ENCODE assay signal across 1 cellular context in the genomic region with DNA sequence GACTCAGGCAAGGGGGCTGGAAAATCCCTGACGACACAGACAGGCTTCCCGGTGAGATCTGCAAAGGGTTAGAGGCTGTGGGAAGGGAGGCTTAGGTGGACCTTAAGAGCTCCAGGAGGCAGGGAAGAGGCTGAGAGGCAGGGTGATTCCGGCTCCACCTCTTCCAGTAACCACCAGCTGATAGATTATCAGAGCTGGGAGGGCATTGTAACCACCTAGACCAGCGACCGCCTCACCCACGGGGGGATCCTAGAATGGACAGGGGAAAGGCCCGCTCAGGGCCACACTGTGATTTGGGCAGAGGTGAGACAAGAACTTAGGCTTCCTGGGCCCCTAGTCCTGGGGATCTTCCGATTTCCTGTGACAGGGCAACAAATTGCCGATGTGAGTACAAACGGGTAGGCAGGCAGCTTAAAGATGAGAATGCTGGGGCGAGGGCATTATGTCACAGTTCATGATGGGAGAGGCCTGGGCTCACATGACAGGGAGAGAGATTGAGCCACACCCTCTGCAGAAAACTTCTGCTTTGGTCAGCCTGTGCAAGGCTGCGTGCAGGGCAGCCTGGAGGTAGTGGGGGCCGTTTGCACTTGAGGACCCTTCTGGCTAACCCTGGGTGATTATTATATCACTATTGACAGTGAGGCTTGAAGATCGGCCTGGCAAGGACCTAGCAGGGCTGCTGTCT.
A peak's percentile ranks its signal among the peaks of the same experiment; 100 is the strongest.
TF ChIP-seq lines count a peak whose summit lies in the region.

No MANE protein-coding gene starts in this region.

TF ChIP-seq in K562, 482 proteins besides CTCF, POLR2A, EP300 and RAD21 (continued from another document):
- TF ChIP-seq CTBP1 (IDR thresholded peaks at IDR 0.05; ENCODE audit: borderline replicate concordance) (peak; percentile 44; the same call in 1 of the 2 replicates), RAD51 (IDR thresholded peaks at IDR 0.05; ENCODE audit: borderline replicate concordance, low read depth) (0 out of 2 replicates have a peak, but pooled peaks have one; percentile 25), ARID3B (CRISPR knock-in tag; IDR thresholded peaks at IDR 0.05; ENCODE audit: borderline replicate concordance) (no peak), NFE2 (IDR thresholded peaks at IDR 0.05; ENCODE audit: low read depth) (no peak), USF1 (CRISPR knock-in tag; IDR thresholded peaks at IDR 0.05) (peak; percentile 76), ZFX (CRISPR knock-in tag; IDR thresholded peaks at IDR 0.05) (0 out of 2 replicates have a peak, but pooled peaks have one; percentile 25), KDM5B (IDR thresholded peaks at IDR 0.05; ENCODE audit: insufficient replicate concordance, low read depth, low read length) (no peak), SOX6 (IDR thresholded peaks at IDR 0.05) (no peak), ATF1 (CRISPR knock-in tag; IDR thresholded peaks at IDR 0.05) (no peak), ATF1 (tag; IDR thresholded peaks at IDR 0.05) (peak; percentile 43; the same call in 1 of the 2 replicates), BHLHE40 (IDR thresholded peaks at IDR 0.05; ENCODE audit: low read length) (peak; percentile 73)
- TF ChIP-seq, protein P1, sequence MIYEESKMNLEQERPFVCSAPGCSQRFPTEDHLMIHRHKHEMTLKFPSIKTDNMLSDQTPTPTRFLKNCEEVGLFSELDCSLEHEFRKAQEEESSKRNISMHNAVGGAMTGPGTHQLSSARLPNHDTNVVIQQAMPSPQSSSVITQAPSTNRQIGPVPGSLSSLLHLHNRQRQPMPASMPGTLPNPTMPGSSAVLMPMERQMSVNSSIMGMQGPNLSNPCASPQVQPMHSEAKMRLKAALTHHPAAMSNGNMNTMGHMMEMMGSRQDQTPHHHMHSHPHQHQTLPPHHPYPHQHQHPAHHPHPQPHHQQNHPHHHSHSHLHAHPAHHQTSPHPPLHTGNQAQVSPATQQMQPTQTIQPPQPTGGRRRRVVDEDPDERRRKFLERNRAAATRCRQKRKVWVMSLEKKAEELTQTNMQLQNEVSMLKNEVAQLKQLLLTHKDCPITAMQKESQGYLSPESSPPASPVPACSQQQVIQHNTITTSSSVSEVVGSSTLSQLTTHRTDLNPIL (CRISPR knock-in tag; IDR thresholded peaks at IDR 0.05) = no peak
- TF ChIP-seq, protein P2, sequence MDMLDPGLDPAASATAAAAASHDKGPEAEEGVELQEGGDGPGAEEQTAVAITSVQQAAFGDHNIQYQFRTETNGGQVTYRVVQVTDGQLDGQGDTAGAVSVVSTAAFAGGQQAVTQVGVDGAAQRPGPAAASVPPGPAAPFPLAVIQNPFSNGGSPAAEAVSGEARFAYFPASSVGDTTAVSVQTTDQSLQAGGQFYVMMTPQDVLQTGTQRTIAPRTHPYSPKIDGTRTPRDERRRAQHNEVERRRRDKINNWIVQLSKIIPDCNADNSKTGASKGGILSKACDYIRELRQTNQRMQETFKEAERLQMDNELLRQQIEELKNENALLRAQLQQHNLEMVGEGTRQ (CRISPR knock-in tag; IDR thresholded peaks at IDR 0.05) = peak; percentile 74
TF ChIP-seq in K562: peak in this region for 16.
